8 cellular contexts compared by ENCODE assay signal in the genomic region with DNA sequence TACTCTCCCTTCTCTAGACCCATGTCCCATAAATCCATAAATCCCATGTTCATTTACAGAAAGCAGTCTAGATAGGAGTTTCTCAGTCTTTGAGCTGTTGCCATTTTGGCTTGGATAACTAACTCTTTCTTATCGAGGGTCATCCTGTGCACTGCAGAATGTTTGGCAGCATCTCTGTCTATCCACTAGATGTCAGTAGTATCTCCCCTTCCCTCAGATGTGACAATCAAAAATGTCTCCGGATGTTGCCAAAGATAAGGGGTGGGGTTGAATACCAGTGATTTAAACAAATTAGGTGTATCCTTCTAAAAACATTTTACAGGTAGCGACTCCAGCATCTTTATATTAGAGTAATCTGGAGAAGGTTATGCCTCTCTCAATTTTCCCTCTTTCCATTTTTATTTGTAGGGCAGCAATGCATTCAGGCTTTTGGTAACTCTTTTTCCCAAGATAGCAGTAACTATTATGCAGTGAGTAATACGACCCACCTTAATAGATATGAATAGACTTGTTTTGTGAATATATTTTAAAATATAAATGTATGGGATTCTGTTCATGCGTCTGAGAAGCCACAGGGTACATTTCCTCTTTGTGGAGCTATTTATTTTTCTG.
A peak's percentile ranks its signal among the peaks of the same experiment; 100 is the strongest.
DNase-seq lines count a peak whose midpoint lies in the region; ATAC-seq and TF ChIP-seq lines count a peak whose summit lies in the region.

No MANE protein-coding gene starts in this region.

- ATAC-seq in GM18867 (IDR thresholded peaks at IDR 0.05; ENCODE audit: unreplicated experiment): peak; percentile 92
- ATAC-seq in HG03175 (IDR thresholded peaks at IDR 0.05; ENCODE audit: unreplicated experiment): peak; percentile 95
- ATAC-seq in naive thymus-derived CD4-positive, alpha-beta T cell: peak; percentile 42

- no peak overlapping the region for H3K27ac Mint-ChIP-seq in naive thymus-derived CD4-positive, alpha-beta T cell

- POLR2A ChIA-PET in naive thymus-derived CD4-positive, alpha-beta T cell (lab: Charles Lee): no interaction called here

- H3K4me3 Mint-ChIP-seq in naive thymus-derived CD4-positive, alpha-beta T cell: no peak overlapping the region

- H3K4me1 Mint-ChIP-seq in naive thymus-derived CD4-positive, alpha-beta T cell: no peaks in the 10 kb centered on the region

- H3K36me3 Mint-ChIP-seq in naive thymus-derived CD4-positive, alpha-beta T cell: no peaks in the 10 kb centered on the region

- CTCF ChIA-PET in naive thymus-derived CD4-positive, alpha-beta T cell (lab: Charles Lee): no interaction called here

- H3K9me3 ChIP-seq in naive thymus-derived CD4-positive, alpha-beta T cell (ENCODE audit: control insufficient read depth in 2 of 3, low read length in 3 of 3): no peaks in the 10 kb centered on the region

- in situ Hi-C loops in brain microvascular endothelial cell (cut with HindIII; ENCODE audit: low pct_ligation_motif_present, low sequenced_read_pairs): no loop called here

- no peaks in the 10 kb centered on the region for H3K27me3 ChIP-seq in brain microvascular endothelial cell (replicated peaks)
- H3K27me3 ChIP-seq in naive thymus-derived CD4-positive, alpha-beta T cell (ENCODE audit: control insufficient read depth in 2 of 2, insufficient read depth in 2 of 2, low read length in 2 of 2): no peaks in the 10 kb centered on the region

- no peak overlapping the region for H3K27ac ChIP-seq in brain microvascular endothelial cell
- no peak overlapping the region for H3K27ac ChIP-seq in naive thymus-derived CD4-positive, alpha-beta T cell (ENCODE audit: low read depth, low read length)

- H3K36me3 ChIP-seq in brain microvascular endothelial cell (replicated peaks): no peaks in the 10 kb centered on the region
- H3K36me3 ChIP-seq in naive thymus-derived CD4-positive, alpha-beta T cell (ENCODE audit: control insufficient read depth in 2 of 3, insufficient read depth in 3 of 3, low read length in 3 of 3): no peaks in the 10 kb centered on the region

- TF ChIP-seq CTCF in brain microvascular endothelial cell (IDR thresholded peaks at IDR 0.05; ENCODE audit: low read depth, low read length, missing control alignments): peak; percentile 78

- H3K27me3 Mint-ChIP-seq in naive thymus-derived CD4-positive, alpha-beta T cell: peaks cover 0 to 3% (median 0%) of the 10 kb centered on the region in 5 donors

- no peak overlapping the region for H3K4me3 ChIP-seq in brain microvascular endothelial cell (ENCODE audit: low read depth, low read length)
- H3K4me3 ChIP-seq in naive thymus-derived CD4-positive, alpha-beta T cell (ENCODE audit: low read length): no peak overlapping the region

- peak; percentile 57 to 66 for DNase-seq in AML-193 (lab: John Stamatoyannopoulos, UW)
- peak; percentile 45 for DNase-seq in NCI-H446 treated with DMSO at 0.1 percent for 48 hours (lab: John Stamatoyannopoulos, UW)
- DNase-seq in brain microvascular endothelial cell: peak; percentile 13
- no peak for DNase-seq in naive thymus-derived CD4-positive, alpha-beta T cell
- no peak for DNase-seq in activated CD4-positive, alpha-beta T cell treated with anti-CD3 and anti-CD28 coated beads, Interleukin-2, amount 50 U/mL, for 48 hours
- DNase-seq in NK-92 (lab: John Stamatoyannopoulos, UW; ENCODE audit: unreplicated experiment): no peak

- H3K9me3 Mint-ChIP-seq in naive thymus-derived CD4-positive, alpha-beta T cell: peaks cover 0 to 15% (median 0%) of the 10 kb centered on the region in 11 donors

- H3K4me1 ChIP-seq in naive thymus-derived CD4-positive, alpha-beta T cell (ENCODE audit: control insufficient read depth in 2 of 2, insufficient read depth in 2 of 2, low read length in 2 of 2): no peaks in the 10 kb centered on the region

- intact Hi-C loops in naive thymus-derived CD4-positive, alpha-beta T cell (cut with micrococcal nuclease): no loop called here

Comparison
In these comparisons a context has a peak if more than half of its experiments do, and no peak if none do; other contexts are left out.
1. DNase-seq: peak in AML-193 (2 of 2), NCI-H446 treated with DMSO at 0.1 percent for 48 hours (single experiment) and brain microvascular endothelial cell (single experiment); none in naive thymus-derived CD4-positive, alpha-beta T cell (0 of 9), activated CD4-positive, alpha-beta T cell treated with anti-CD3 and anti-CD28 coated beads, Interleukin-2, amount 50 U/mL, for 48 hours (0 of 2) and NK-92 (single experiment).
2. ATAC-seq: peak in every context shown above with its lines; median percentile 95 in HG03175; 92 in GM18867; 42 in naive thymus-derived CD4-positive, alpha-beta T cell.